ENCODE assay signal across 32 cellular contexts in the genomic region with DNA sequence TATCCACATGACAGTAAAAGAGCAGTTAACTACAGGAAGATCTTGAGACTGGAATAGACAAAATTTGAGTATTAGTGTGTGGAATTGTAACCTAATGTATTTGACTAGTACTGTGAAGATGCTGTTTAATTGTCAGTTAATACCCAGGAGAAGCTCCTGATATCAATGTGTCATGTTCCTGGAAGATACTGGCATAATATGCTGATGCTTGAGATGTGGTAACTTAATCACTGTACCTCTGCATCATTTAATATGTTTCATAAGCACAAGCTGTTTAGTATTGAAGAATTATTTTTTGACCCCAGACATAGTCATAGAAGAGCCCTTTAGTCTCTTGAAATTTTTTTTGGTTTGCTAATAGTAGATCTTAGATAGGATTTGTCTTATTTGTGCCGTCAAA.
"Had no signal": no experiment of that assay in that cellular context is flagged by ENCODE, and none has a peak within 500 bp of the region (broad histone marks: within the 10 kb centered on the region; RNA-seq: fewer than 3 reads in every experiment).

No MANE protein-coding gene starts in this region.

- H3K27me3 Mint-ChIP-seq: activated CD4-positive, alpha-beta memory T cell treated with anti-CD3 and anti-CD28 coated beads, Interleukin-2, amount 10 ng/mL, durations not matched to agents 7 days and 5 days; stimulated activated naive B cell treated with anti-CD40 and anti-IgM and Interleukin-4, amounts not matched to agents 10 μg/mL and 1 μg/mL and 100 μg/mL, for 72 hours had no signal

- H3K4me2 ChIP-seq: hepatocyte, smooth muscle cell had no signal

- H3K27me3 ChIP-seq: esophagus muscularis mucosa, hepatocyte, stomach, thyroid gland, upper lobe of left lung, vagina had no signal

- H3K4me3 Mint-ChIP-seq: activated CD4-positive, alpha-beta memory T cell treated with anti-CD3 and anti-CD28 coated beads, Interleukin-2, amount 10 ng/mL, durations not matched to agents 7 days and 5 days; neural crest cell; stimulated activated naive B cell treated with anti-CD40 and anti-IgM and Interleukin-4, amounts not matched to agents 10 μg/mL and 1 μg/mL and 100 μg/mL, for 72 hours had no signal

- H3K36me3 ChIP-seq: esophagus muscularis mucosa, stomach, thyroid gland, upper lobe of left lung, vagina, WERI-Rb-1 had no signal

- FAIRE-seq: bronchial epithelial cell, colon, keratinocyte had no signal

- H3K4me3 ChIP-seq: esophagus muscularis mucosa, hepatocyte, psoas muscle, smooth muscle cell, stomach, thyroid gland, upper lobe of left lung, vagina had no signal

- H3K27ac Mint-ChIP-seq: activated CD4-positive, alpha-beta memory T cell treated with anti-CD3 and anti-CD28 coated beads, Interleukin-2, amount 10 ng/mL, durations not matched to agents 7 days and 5 days; stimulated activated naive B cell treated with anti-CD40 and anti-IgM and Interleukin-4, amounts not matched to agents 10 μg/mL and 1 μg/mL and 100 μg/mL, for 72 hours had no signal

- H2AFZ ChIP-seq: hepatocyte, parathyroid adenoma had no signal

- H3K27ac ChIP-seq: esophagus muscularis mucosa, hepatocyte, parathyroid adenoma, psoas muscle, stomach, thyroid gland, upper lobe of left lung, vagina, WERI-Rb-1 had no signal

- H3K9me3 Mint-ChIP-seq: neural crest cell; stimulated activated naive B cell treated with anti-CD40 and anti-IgM and Interleukin-4, amounts not matched to agents 10 μg/mL and 1 μg/mL and 100 μg/mL, for 72 hours; T-helper 1 cell treated with Interleukin-12 subunit alpha and Interleukin-12 subunit beta and Interleukin-4 antibody, amounts not matched to agents 30 μg/mL and 1 μg/mL, for 36 hours had no signal

- ATAC-seq: activated CD4-positive, CD25-positive, alpha-beta regulatory T cell treated with anti-CD3 and anti-CD28 coated beads, Interleukin-2, amount 50 U/mL, for 24 hours; left ventricle myocardium superior; stimulated activated naive B cell treated with anti-CD40 and anti-IgM and Interleukin-4, amounts not matched to agents 10 μg/mL and 1 μg/mL and 100 μg/mL, for 72 hours had no signal

- H3K9me3 ChIP-seq: esophagus muscularis mucosa, psoas muscle, stomach, thyroid gland, upper lobe of left lung, vagina had no signal

- DNase-seq: activated CD4-positive, alpha-beta memory T cell treated with anti-CD3 and anti-CD28 coated beads, Interleukin-2, amount 10 ng/mL, durations not matched to agents 7 days and 5 days; activated CD4-positive, alpha-beta T cell treated with anti-CD3 and anti-CD28 coated beads for 48 hours; activated effector memory CD4-positive, alpha-beta T cell treated with Interleukin-2 at 50 U/mL for 16 hours; activated naive CD4-positive, alpha-beta T cell treated with Interleukin-2 at 50 U/mL for 16 hours; activated T-cell treated with anti-CD3 and anti-CD28 coated beads, Interleukin-2, amount 50 U/mL, for 48 hours; anterior cingulate cortex; dermis blood vessel endothelial cell; effector CD4-positive, alpha-beta T cell; left cardiac atrium; left ventricle myocardium superior; nucleus accumbens; psoas muscle; stimulated activated CD4-positive, alpha-beta T cell treated with anti-CD3 and anti-CD28 coated beads, Interleukin-1b, Interleukin-23, amount 100 ng/mL, for 48 hours; stimulated activated CD4-positive, alpha-beta T cell treated with anti-CD3 and anti-CD28 coated beads, Interleukin-4, amount 100 ng/mL, for 4 hours; stimulated activated CD8-positive, alpha-beta memory T cell treated with anti-CD3 and anti-CD28 coated beads, Interleukin-4, amount 100 ng/mL, for 48 hours; stimulated activated naive B cell treated with anti-CD40 and anti-IgM and Interleukin-4, amounts not matched to agents 10 μg/mL and 1 μg/mL and 100 μg/mL, for 72 hours; stomach; T1000; thyroid gland; upper lobe of left lung; WERI-Rb-1 had no signal

- H3K9ac ChIP-seq: parathyroid adenoma had no signal
